ENCODE assay signal across 32 cellular contexts in genomic region chr19:7999376-7999775, GRCh38. TPM values are rescaled to one million over a fixed set of nuclear protein-coding genes. Genes with fewer than 3 reads are reported as not detected.
"Had no signal": no experiment of that assay in that cellular context is flagged by ENCODE, and none has a peak within 500 bp of the region (broad histone marks: within the 10 kb centered on the region; RNA-seq: fewer than 3 reads in every experiment).

No MANE protein-coding gene starts in this region.

- H3K4me3 Mint-ChIP-seq: dendritic cell treated with granulocyte-macrophage colony-stimulating factor and Interleukin-4, amounts not matched to agents 40 ng/mL and 50 ng/mL, for 4 days; nephron progenitor cell; stimulated activated memory B cell treated with anti-CD40 and anti-IgM and Interleukin-4, amounts not matched to agents 10 μg/mL and 1 μg/mL and 100 μg/mL, for 72 hours had no signal

- H3K36me3 ChIP-seq: colonic mucosa, prostate gland, vagina had no signal

- ATAC-seq: naive thymus-derived CD8-positive, alpha-beta T cell; right cardiac atrium; stimulated activated memory B cell treated with anti-CD40 and anti-IgM and Interleukin-4, amounts not matched to agents 10 μg/mL and 1 μg/mL and 100 μg/mL, for 72 hours; stimulated activated naive CD8-positive, alpha-beta T cell treated with anti-CD3 and anti-CD28 coated beads, Interleukin-15, Interleukin-2, amounts not matched to agents 100 U/mL and 50 U/mL, for 24 hours had no signal

- H3K27ac Mint-ChIP-seq: dendritic cell treated with granulocyte-macrophage colony-stimulating factor and Interleukin-4, amounts not matched to agents 40 ng/mL and 50 ng/mL, for 4 days had no signal

- H3K27ac ChIP-seq: colonic mucosa, esophagus squamous epithelium, prostate gland, sigmoid colon, testis, tibial nerve, vagina had no signal

- H3K9me3 ChIP-seq: colonic mucosa, esophagus squamous epithelium, prostate gland, sigmoid colon, testis, tibial nerve, vagina had no signal

- H3K36me3 Mint-ChIP-seq: immature natural killer cell had no signal

- DNase-seq: colonic mucosa; effector CD8-positive, alpha-beta T cell; esophagus squamous epithelium; foreskin melanocyte; hypothalamus; immature natural killer cell; islet precursor cell; mammary epithelial cell; nephron progenitor cell; nucleus accumbens; right cardiac atrium; sigmoid colon; stimulated activated CD4-positive, alpha-beta T cell treated with anti-CD3 and anti-CD28 coated beads, Interleukin-2, amount 100 ng/mL, for 24 hours; stimulated activated CD4-positive, alpha-beta T cell treated with anti-CD3 and anti-CD28 coated beads, Interleukin-4, amount 100 ng/mL, for 24 hours; stimulated activated naive CD8-positive, alpha-beta T cell treated with anti-CD3 and anti-CD28 coated beads, Interleukin-15, Interleukin-2, amounts not matched to agents 100 U/mL and 50 U/mL, for 24 hours; substantia nigra; testis had no signal

- H3K27me3 Mint-ChIP-seq: dendritic cell treated with granulocyte-macrophage colony-stimulating factor and Interleukin-4, amounts not matched to agents 40 ng/mL and 50 ng/mL, for 4 days; naive thymus-derived CD8-positive, alpha-beta T cell; stimulated activated memory B cell treated with anti-CD40 and anti-IgM and Interleukin-4, amounts not matched to agents 10 μg/mL and 1 μg/mL and 100 μg/mL, for 72 hours had no signal

- H3K9me3 Mint-ChIP-seq: dendritic cell treated with granulocyte-macrophage colony-stimulating factor and Interleukin-4, amounts not matched to agents 40 ng/mL and 50 ng/mL, for 4 days; immature natural killer cell; naive thymus-derived CD8-positive, alpha-beta T cell; nephron progenitor cell; stimulated activated memory B cell treated with anti-CD40 and anti-IgM and Interleukin-4, amounts not matched to agents 10 μg/mL and 1 μg/mL and 100 μg/mL, for 72 hours had no signal

- H3K27me3 ChIP-seq: colonic mucosa, esophagus squamous epithelium, sigmoid colon, testis, tibial nerve, vagina had no signal

- H3K4me3 ChIP-seq: colonic mucosa, esophagus squamous epithelium, prostate gland, sigmoid colon, testis, tibial nerve, vagina had no signal

RNA-seq across cellular contexts. Expression of gene CCL25, which starts 53.2 kb away (rescaled TPM):
- total RNA-seq: chondrocyte; colonic mucosa; endothelial cell of umbilical vein; epithelial cell of proximal tubule; esophagus squamous epithelium; mammary epithelial cell; mesenteric fat pad; myocyte; naive thymus-derived CD8-positive, alpha-beta T cell; osteocyte; prostate gland; renal cortical epithelial cell; right cardiac atrium; sigmoid colon; skeletal muscle tissue; tibial nerve; ureter; vagina had no signal
